11 cellular contexts compared by ENCODE assay signal in the genomic region with DNA sequence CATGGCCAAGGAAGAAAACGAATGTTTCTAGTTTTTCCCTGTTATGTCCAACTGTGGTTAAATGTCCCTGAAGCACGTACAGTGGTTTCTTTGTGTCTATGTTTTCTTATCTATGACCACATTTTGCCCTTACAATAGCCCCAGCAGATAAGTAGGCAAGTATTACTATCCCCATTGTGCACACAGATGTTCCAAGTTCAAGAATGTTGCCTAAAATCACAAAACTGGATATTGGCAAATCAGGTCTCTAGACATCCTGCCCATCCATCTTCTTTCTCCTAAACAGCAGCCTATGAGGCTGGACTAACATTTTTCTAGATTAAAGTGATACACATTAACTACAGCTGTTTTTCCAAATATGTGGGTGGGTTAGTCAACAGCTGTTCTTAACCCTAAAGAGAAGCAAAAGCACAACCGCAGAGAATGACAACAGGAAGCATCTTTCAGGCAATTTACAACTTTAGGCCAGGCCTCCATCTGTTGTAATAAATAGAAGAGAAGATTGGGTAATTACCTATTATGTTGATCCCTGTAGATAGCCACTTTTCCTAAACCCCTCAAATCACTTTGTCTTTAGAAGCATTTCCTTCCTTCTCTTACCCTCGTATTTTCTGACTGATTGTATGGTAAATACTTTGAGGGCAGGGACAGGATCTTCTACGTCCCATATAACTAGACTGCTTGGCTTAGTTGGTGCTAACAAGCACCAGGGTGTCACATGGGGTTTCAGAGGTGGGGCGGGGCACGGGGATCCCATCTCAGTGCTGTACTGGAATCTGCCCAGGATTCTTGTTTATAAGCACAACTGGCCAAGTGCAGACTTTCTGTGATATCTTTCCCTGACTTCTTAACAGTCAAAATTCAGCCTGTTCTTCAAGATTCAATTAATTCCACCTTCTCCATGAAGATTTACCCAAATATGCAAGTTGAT.
DNase-seq lines count a peak whose midpoint lies in the region; ATAC-seq and TF ChIP-seq lines count a peak whose summit lies in the region.
"Had no signal": no experiment of that assay in that cellular context is flagged by ENCODE, and none has a peak within 500 bp of the region (broad histone marks: within the 10 kb centered on the region; RNA-seq: fewer than 3 reads in every experiment).

No MANE protein-coding gene starts in this region.

- no peak for TF ChIP-seq CTCF in AG09309 (IDR thresholded peaks at IDR 0.05; ENCODE audit: control insufficient read depth, insufficient read depth, low read depth, low read length, missing control alignments)

- peak; percentile 58 for ATAC-seq in HG02870 (IDR thresholded peaks at IDR 0.05; ENCODE audit: unreplicated experiment)
- no peak for ATAC-seq in HG02798 (IDR thresholded peaks at IDR 0.05; ENCODE audit: poor library complexity, unreplicated experiment)
- no peak for ATAC-seq in SK-N-SH treated with all-trans-retinoic acid at 6 μM for 48 hours

- no peak overlapping the region for H3K4me3 ChIP-seq in AG09309 (ENCODE audit: control insufficient read depth, low read depth, low read length)

- DNase-seq in AG09309 (ENCODE audit: low read depth) (peak; percentile 34), astrocyte of the hippocampus (ENCODE audit: low read depth, low spot score) (peak; percentile 64), left kidney (ENCODE audit: low read depth, low spot score) (peak; percentile 42), dedifferentiated amniotic fluid mesenchymal stem cell (ENCODE audit: extremely low spot score) (no peak), NCI-H1105 treated with DMSO at 0.1 percent for 48 hours (lab: John Stamatoyannopoulos, UW) (no peak)
- DNase-seq: activated CD8-positive, alpha-beta memory T cell treated with anti-CD3 and anti-CD28 coated beads, Interleukin-2, amount 50 U/mL, for 48 hours; CD4-positive, CD25-positive, alpha-beta regulatory T cell; NCI-H1694 treated with DMSO at 0.1 percent for 48 hours had no signal

TF ChIP-seq in SK-N-SH treated with all-trans-retinoic acid at 6 μM for 48 hours, 23 proteins besides CTCF, POLR2A, EP300 and RAD21:
- TF ChIP-seq BACH2 (CRISPR knock-in tag; IDR thresholded peaks at IDR 0.05; ENCODE audit: borderline replicate concordance) (no peak), OSR1 (CRISPR knock-in tag; IDR thresholded peaks at IDR 0.05) (no peak), ISL1 (CRISPR knock-in tag; IDR thresholded peaks at IDR 0.05) (no peak), ZFP30 (CRISPR knock-in tag; IDR thresholded peaks at IDR 0.05) (no peak), ZNF70 (CRISPR knock-in tag; IDR thresholded peaks at IDR 0.05) (no peak), CSDC2 (CRISPR knock-in tag; IDR thresholded peaks at IDR 0.05) (no peak)
- TF ChIP-seq, protein P1, sequence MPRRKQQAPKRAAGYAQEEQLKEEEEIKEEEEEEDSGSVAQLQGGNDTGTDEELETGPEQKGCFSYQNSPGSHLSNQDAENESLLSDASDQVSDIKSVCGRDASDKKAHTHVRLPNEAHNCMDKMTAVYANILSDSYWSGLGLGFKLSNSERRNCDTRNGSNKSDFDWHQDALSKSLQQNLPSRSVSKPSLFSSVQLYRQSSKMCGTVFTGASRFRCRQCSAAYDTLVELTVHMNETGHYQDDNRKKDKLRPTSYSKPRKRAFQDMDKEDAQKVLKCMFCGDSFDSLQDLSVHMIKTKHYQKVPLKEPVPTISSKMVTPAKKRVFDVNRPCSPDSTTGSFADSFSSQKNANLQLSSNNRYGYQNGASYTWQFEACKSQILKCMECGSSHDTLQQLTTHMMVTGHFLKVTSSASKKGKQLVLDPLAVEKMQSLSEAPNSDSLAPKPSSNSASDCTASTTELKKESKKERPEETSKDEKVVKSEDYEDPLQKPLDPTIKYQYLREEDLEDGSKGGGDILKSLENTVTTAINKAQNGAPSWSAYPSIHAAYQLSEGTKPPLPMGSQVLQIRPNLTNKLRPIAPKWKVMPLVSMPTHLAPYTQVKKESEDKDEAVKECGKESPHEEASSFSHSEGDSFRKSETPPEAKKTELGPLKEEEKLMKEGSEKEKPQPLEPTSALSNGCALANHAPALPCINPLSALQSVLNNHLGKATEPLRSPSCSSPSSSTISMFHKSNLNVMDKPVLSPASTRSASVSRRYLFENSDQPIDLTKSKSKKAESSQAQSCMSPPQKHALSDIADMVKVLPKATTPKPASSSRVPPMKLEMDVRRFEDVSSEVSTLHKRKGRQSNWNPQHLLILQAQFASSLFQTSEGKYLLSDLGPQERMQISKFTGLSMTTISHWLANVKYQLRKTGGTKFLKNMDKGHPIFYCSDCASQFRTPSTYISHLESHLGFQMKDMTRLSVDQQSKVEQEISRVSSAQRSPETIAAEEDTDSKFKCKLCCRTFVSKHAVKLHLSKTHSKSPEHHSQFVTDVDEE (CRISPR knock-in tag; IDR thresholded peaks at IDR 0.05): no peak
- TF ChIP-seq, protein P2, sequence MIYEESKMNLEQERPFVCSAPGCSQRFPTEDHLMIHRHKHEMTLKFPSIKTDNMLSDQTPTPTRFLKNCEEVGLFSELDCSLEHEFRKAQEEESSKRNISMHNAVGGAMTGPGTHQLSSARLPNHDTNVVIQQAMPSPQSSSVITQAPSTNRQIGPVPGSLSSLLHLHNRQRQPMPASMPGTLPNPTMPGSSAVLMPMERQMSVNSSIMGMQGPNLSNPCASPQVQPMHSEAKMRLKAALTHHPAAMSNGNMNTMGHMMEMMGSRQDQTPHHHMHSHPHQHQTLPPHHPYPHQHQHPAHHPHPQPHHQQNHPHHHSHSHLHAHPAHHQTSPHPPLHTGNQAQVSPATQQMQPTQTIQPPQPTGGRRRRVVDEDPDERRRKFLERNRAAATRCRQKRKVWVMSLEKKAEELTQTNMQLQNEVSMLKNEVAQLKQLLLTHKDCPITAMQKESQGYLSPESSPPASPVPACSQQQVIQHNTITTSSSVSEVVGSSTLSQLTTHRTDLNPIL (CRISPR knock-in tag; IDR thresholded peaks at IDR 0.05; ENCODE audit: low read depth): no peak

Comparison
In these comparisons a context has a peak if more than half of its experiments do, and no peak if none do; other contexts are left out.
1. DNase-seq: peak in AG09309 (single experiment), astrocyte of the hippocampus (single experiment) and left kidney (single experiment); none in dedifferentiated amniotic fluid mesenchymal stem cell (single experiment) and NCI-H1105 treated with DMSO at 0.1 percent for 48 hours (single experiment).